Comparison of ENCODE assay signal across 23 cellular contexts in genomic region chr18:5824370-5824984, GRCh38.
"Had no signal": no experiment of that assay in that cellular context is flagged by ENCODE, and none has a peak within 500 bp of the region (broad histone marks: within the 10 kb centered on the region; RNA-seq: fewer than 3 reads in every experiment).

No MANE protein-coding gene starts in this region.

- H3K9me3 ChIP-seq: lower lobe of right lung, sigmoid colon, stomach had no signal

- H3K9me3 Mint-ChIP-seq: activated CD4-positive, alpha-beta T cell treated with anti-CD3 and anti-CD28 coated beads, Interleukin-2, amount 10 ng/mL, durations not matched to agents 24 days and 14 days; activated naive CD4-positive, alpha-beta T cell treated with anti-CD3 and anti-CD28 coated beads for 36 hours; activated naive CD8-positive, alpha-beta T cell treated with anti-CD3 and anti-CD28 coated beads, Interleukin-2, amount 50 U/mL, for 24 hours; activated T-cell treated with anti-CD3 and anti-CD28 coated beads, Interleukin-2, amount 50 U/mL, for 4 hours; brain; T-helper 2 cell treated with Interferon-gamma antibody and Interleukin-4, amounts not matched to agents 5 μg/mL and 100 μg/mL, for 36 hours; type B pancreatic cell had no signal

- ATAC-seq: activated CD8-positive, alpha-beta T cell treated with anti-CD3 and anti-CD28 coated beads, Interleukin-2, amount 10 ng/mL, durations not matched to agents 7 days and 5 days; activated naive CD8-positive, alpha-beta T cell treated with anti-CD3 and anti-CD28 coated beads, Interleukin-2, amount 50 U/mL, for 24 hours; activated T-cell treated with anti-CD3 and anti-CD28 coated beads, Interleukin-2, amount 50 U/mL, for 4 hours; lower lobe of right lung; naive thymus-derived CD8-positive, alpha-beta T cell; stimulated activated effector memory CD8-positive, alpha-beta T cell treated with anti-CD3 and anti-CD28 coated beads, Interleukin-12 subunit alpha, Interleukin-12 subunit beta, amount 100 ng/mL, for 72 hours had no signal

- H3K36me3 ChIP-seq: lower lobe of right lung, sigmoid colon, stomach had no signal

- H3K4me1 ChIP-seq: lower lobe of right lung, sigmoid colon, stomach had no signal

- H3K4me3 ChIP-seq: dorsolateral prefrontal cortex, lower lobe of right lung, sigmoid colon, stomach had no signal

- DNase-seq: activated CD4-positive, alpha-beta T cell treated with anti-CD3 and anti-CD28 coated beads, Interleukin-2, amount 10 ng/mL, durations not matched to agents 24 days and 14 days; activated CD4-positive, CD25-positive, alpha-beta regulatory T cell; activated CD8-positive, alpha-beta T cell treated with anti-CD3 and anti-CD28 coated beads, Interleukin-2, amount 10 ng/mL, durations not matched to agents 7 days and 5 days; activated naive CD4-positive, alpha-beta T cell treated with anti-CD3 and anti-CD28 coated beads for 36 hours; activated naive CD8-positive, alpha-beta T cell treated with anti-CD3 and anti-CD28 coated beads, Interleukin-2, amount 50 U/mL, for 24 hours; activated T-cell treated with anti-CD3 and anti-CD28 coated beads, Interleukin-2, amount 50 U/mL, for 4 hours; anterior cingulate cortex; caudate nucleus; dorsolateral prefrontal cortex; foreskin fibroblast; glutamatergic neuron; hippocampal formation; lower lobe of right lung; naive thymus-derived CD8-positive, alpha-beta T cell; sigmoid colon; stimulated activated CD4-positive, alpha-beta T cell treated with anti-CD3 and anti-CD28 coated beads, Interleukin-4, amount 100 ng/mL, for 24 hours; stomach had no signal

- FAIRE-seq: keratinocyte had no signal

- H3K27me3 ChIP-seq: sigmoid colon, stomach had no signal

- H3K4me1 Mint-ChIP-seq: activated CD4-positive, alpha-beta T cell treated with anti-CD3 and anti-CD28 coated beads, Interleukin-2, amount 10 ng/mL, durations not matched to agents 24 days and 14 days; activated naive CD8-positive, alpha-beta T cell treated with anti-CD3 and anti-CD28 coated beads, Interleukin-2, amount 50 U/mL, for 24 hours; brain; naive thymus-derived CD8-positive, alpha-beta T cell; stimulated activated effector memory CD8-positive, alpha-beta T cell treated with anti-CD3 and anti-CD28 coated beads, Interleukin-12 subunit alpha, Interleukin-12 subunit beta, amount 100 ng/mL, for 72 hours had no signal

- H3K4me3 Mint-ChIP-seq: activated CD4-positive, alpha-beta T cell treated with anti-CD3 and anti-CD28 coated beads, Interleukin-2, amount 10 ng/mL, durations not matched to agents 24 days and 14 days; activated CD8-positive, alpha-beta T cell treated with anti-CD3 and anti-CD28 coated beads, Interleukin-2, amount 10 ng/mL, durations not matched to agents 7 days and 5 days; activated naive CD4-positive, alpha-beta T cell treated with anti-CD3 and anti-CD28 coated beads for 36 hours; activated naive CD8-positive, alpha-beta T cell treated with anti-CD3 and anti-CD28 coated beads, Interleukin-2, amount 50 U/mL, for 24 hours; activated T-cell treated with anti-CD3 and anti-CD28 coated beads, Interleukin-2, amount 50 U/mL, for 4 hours; brain; naive thymus-derived CD8-positive, alpha-beta T cell; stimulated activated effector memory CD8-positive, alpha-beta T cell treated with anti-CD3 and anti-CD28 coated beads, Interleukin-12 subunit alpha, Interleukin-12 subunit beta, amount 100 ng/mL, for 72 hours; T-helper 2 cell treated with Interferon-gamma antibody and Interleukin-4, amounts not matched to agents 5 μg/mL and 100 μg/mL, for 36 hours; type B pancreatic cell had no signal

- H3K27me3 Mint-ChIP-seq: activated CD4-positive, alpha-beta T cell treated with anti-CD3 and anti-CD28 coated beads, Interleukin-2, amount 10 ng/mL, durations not matched to agents 24 days and 14 days had no signal

- H3K36me3 Mint-ChIP-seq: brain; naive thymus-derived CD8-positive, alpha-beta T cell; stimulated activated effector memory CD8-positive, alpha-beta T cell treated with anti-CD3 and anti-CD28 coated beads, Interleukin-12 subunit alpha, Interleukin-12 subunit beta, amount 100 ng/mL, for 72 hours; type B pancreatic cell had no signal

- H3K27ac ChIP-seq: dorsolateral prefrontal cortex, epithelial cell of prostate, lower lobe of right lung, sigmoid colon, stomach had no signal

- H3K27ac Mint-ChIP-seq: activated CD4-positive, alpha-beta T cell treated with anti-CD3 and anti-CD28 coated beads, Interleukin-2, amount 10 ng/mL, durations not matched to agents 24 days and 14 days; activated CD8-positive, alpha-beta T cell treated with anti-CD3 and anti-CD28 coated beads, Interleukin-2, amount 10 ng/mL, durations not matched to agents 7 days and 5 days; activated naive CD4-positive, alpha-beta T cell treated with anti-CD3 and anti-CD28 coated beads for 36 hours; activated naive CD8-positive, alpha-beta T cell treated with anti-CD3 and anti-CD28 coated beads, Interleukin-2, amount 50 U/mL, for 24 hours; brain; naive thymus-derived CD8-positive, alpha-beta T cell; stimulated activated effector memory CD8-positive, alpha-beta T cell treated with anti-CD3 and anti-CD28 coated beads, Interleukin-12 subunit alpha, Interleukin-12 subunit beta, amount 100 ng/mL, for 72 hours; T-helper 2 cell treated with Interferon-gamma antibody and Interleukin-4, amounts not matched to agents 5 μg/mL and 100 μg/mL, for 36 hours; type B pancreatic cell had no signal
